ENCODE assay signal across 1 cellular context in genomic region chr17:63888940-63889848, GRCh38.
TF ChIP-seq lines count a peak whose summit lies in the region.

No MANE protein-coding gene starts in this region.

TF ChIP-seq in HepG2, 621 proteins besides CTCF, POLR2A, EP300 and RAD21:
- peak; percentile 40 for TF ChIP-seq STAG1 (CRISPR knock-in tag; IDR thresholded peaks at IDR 0.05)
